ENCODE assay signal across 22 cellular contexts in the genomic region with DNA sequence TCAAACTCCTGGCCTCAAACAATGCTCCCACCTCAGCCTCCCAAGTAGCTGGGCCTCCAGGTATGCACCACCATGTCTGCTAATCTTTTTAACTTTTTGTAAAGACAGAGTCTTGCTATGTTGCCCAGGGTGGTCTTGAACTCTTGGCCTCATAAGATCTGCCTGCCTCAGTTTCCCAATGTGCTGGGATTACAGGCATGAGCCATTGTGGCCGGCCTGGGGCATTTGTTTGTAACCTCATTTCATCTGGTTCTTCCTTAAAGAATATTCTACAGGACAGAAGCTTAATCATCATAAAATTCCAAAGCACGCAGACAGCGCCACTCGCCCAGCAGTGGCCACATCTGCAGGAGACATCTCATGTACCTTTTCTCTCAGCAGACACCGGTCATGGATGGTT. TPM values are rescaled to one million over a fixed set of nuclear protein-coding genes. Genes with fewer than 3 reads are reported as not detected.
DNase-seq lines count a peak whose midpoint lies in the region; ATAC-seq, FAIRE-seq and TF ChIP-seq lines count a peak whose summit lies in the region.
"Had no signal": no experiment of that assay in that cellular context is flagged by ENCODE, and none has a peak within 500 bp of the region (broad histone marks: within the 10 kb centered on the region; RNA-seq: fewer than 3 reads in every experiment).

No MANE protein-coding gene starts in this region.

- no peaks in the 10 kb centered on the region for H3K79me2 ChIP-seq in HCT116 (ENCODE audit: insufficient read depth, low read length)
- no peaks in the 10 kb centered on the region for H3K79me2 ChIP-seq in PC-9 (ENCODE audit: low read depth)

- H3K27ac Mint-ChIP-seq in endodermal cell: no peak overlapping the region
- H3K27ac Mint-ChIP-seq in osteocyte (ENCODE audit: unreplicated experiment): no peak overlapping the region
- H3K27ac Mint-ChIP-seq: B cell, H9 had no signal

- no peak overlapping the region for H3K27ac ChIP-seq in HCT116 (ENCODE audit: low read depth, low read length)
- no peak overlapping the region for H3K27ac ChIP-seq in VCaP
- no peak overlapping the region for H3K27ac ChIP-seq in endodermal cell (ENCODE audit: low read depth, low read length)
- no peak overlapping the region for H3K27ac ChIP-seq in spleen
- H3K27ac ChIP-seq in PC-9: no peak overlapping the region
- H3K27ac ChIP-seq: HL-60 had no signal

- H3K9me3 Mint-ChIP-seq in endodermal cell (no peaks in the 10 kb centered on the region), osteocyte (ENCODE audit: unreplicated experiment) (no peaks in the 10 kb centered on the region)
- H3K9me3 Mint-ChIP-seq: CD8-positive, alpha-beta memory T cell; H9 had no signal

- no peaks in the 10 kb centered on the region for H3K4me1 Mint-ChIP-seq in endodermal cell
- no peaks in the 10 kb centered on the region for H3K4me1 Mint-ChIP-seq in osteocyte (ENCODE audit: unreplicated experiment)
- H3K4me1 Mint-ChIP-seq: B cell; CD4-positive, CD25-positive, alpha-beta regulatory T cell; CD8-positive, alpha-beta memory T cell; H9 had no signal

- DNase-seq in HCT116 (ENCODE audit: low read depth, low spot score) (no peak), endodermal cell (peak; percentile 7), osteocyte (ENCODE audit: extremely low spot score, unreplicated experiment) (peak; percentile 38), HTR-8/SVneo (ENCODE audit: insufficient read length, low spot score) (no peak), spleen (no peak), PC-9 (no peak)
- DNase-seq: C1 segment of cervical spinal cord; CD4-positive, CD25-positive, alpha-beta regulatory T cell; CD8-positive, alpha-beta memory T cell; COR-L47; DMS 273 treated with DMSO at 0.1 percent for 48 hours; DMS53; DND-41; EL; H9; IMR-90 had no signal

- no peak for TF ChIP-seq RAD21 in HCT116 (IDR thresholded peaks at IDR 0.05; ENCODE audit: low read depth)

- peaks cover 50% of the 10 kb centered on the region for H3K36me3 Mint-ChIP-seq in endodermal cell (ENCODE audit: low read depth)
- H3K36me3 Mint-ChIP-seq in osteocyte (ENCODE audit: unreplicated experiment): peaks cover 53% of the 10 kb centered on the region

- H3K4me3 ChIP-seq in HCT116 (replicated peaks in 1 of 2; ENCODE audit: low read depth in 1 of 2, low read length in 2 of 2): no peak overlapping the region
- no peak overlapping the region for H3K4me3 ChIP-seq in endodermal cell (ENCODE audit: low read length)
- no peak overlapping the region for H3K4me3 ChIP-seq in spleen
- H3K4me3 ChIP-seq in PC-9: no peak overlapping the region

- no peaks in the 10 kb centered on the region for H3K27me3 ChIP-seq in HCT116 (ENCODE audit: insufficient read depth, low read length)
- no peaks in the 10 kb centered on the region for H3K27me3 ChIP-seq in endodermal cell (ENCODE audit: control insufficient read depth, insufficient read depth, low read length, poor library complexity, severe bottlenecking)
- no peaks in the 10 kb centered on the region for H3K27me3 ChIP-seq in spleen (replicated peaks in 1 of 7)
- no peaks in the 10 kb centered on the region for H3K27me3 ChIP-seq in PC-9 (ENCODE audit: insufficient read depth, low read depth)

- ATAC-seq in HCT116: no peak

- H3K4me2 ChIP-seq in HCT116 (ENCODE audit: low read length) (no peak overlapping the region), PC-9 (no peak overlapping the region)

- TF ChIP-seq POLR2A in HCT116 (IDR thresholded peaks at IDR 0.05; ENCODE audit: borderline replicate concordance, extremely low read depth, insufficient read depth, insufficient read length) (no peak), spleen (IDR thresholded peaks at IDR 0.05) (no peak)

- 93 to 97% methylated on average over 5 of the region's 5 CpGs for WGBS in endodermal cell (ENCODE audit: insufficient coverage in 1 of 2, insufficient read length in 1 of 2), 2 experiments
- 93 to 99% (median 97%) methylated on average over 5 of the region's 5 CpGs for WGBS in spleen, 5 donors

- CTCF ChIA-PET in HCT116 (lab: Charles Lee): no interaction called here
- CTCF ChIA-PET in PC-9 (lab: Charles Lee): no interaction called here

- POLR2A ChIA-PET in HCT116 (lab: Charles Lee): no interaction called here
- POLR2A ChIA-PET in PC-9 (lab: Charles Lee; ENCODE audit: unreplicated experiment): no interaction called here

- H3K4me1 ChIP-seq in HCT116 (ENCODE audit: control insufficient read depth in 1 of 2, insufficient read depth in 2 of 2, low read length in 2 of 2) (no peaks in the 10 kb centered on the region), endodermal cell (ENCODE audit: control insufficient read depth, insufficient read depth, low read length) (no peaks in the 10 kb centered on the region), spleen (no peaks in the 10 kb centered on the region), PC-9 (replicated peaks; ENCODE audit: insufficient read depth) (no peaks in the 10 kb centered on the region)

- no peak for FAIRE-seq in HTR-8/SVneo (lab: Jason Lieb, UNC)
- FAIRE-seq: GM12891, GM19239, H1 had no signal

- H3K36me3 ChIP-seq in HCT116 (ENCODE audit: control insufficient read depth in 1 of 2, insufficient read depth in 2 of 2, low read length in 2 of 2) (peaks cover 38 to 44% of the 10 kb centered on the region in 2 experiments), endodermal cell (ENCODE audit: control insufficient read depth, insufficient read depth, low read length) (peaks cover 78% of the 10 kb centered on the region), spleen (peaks cover 2 to 100% (median 71%) of the 10 kb centered on the region in 6 donors), PC-9 (ENCODE audit: low read depth) (0 out of 2 replicates have a peak, but pooled peaks cover 3% of the 10 kb centered on the region)

- H3K4me3 Mint-ChIP-seq in endodermal cell (no peak overlapping the region), osteocyte (ENCODE audit: unreplicated experiment) (no peak overlapping the region)
- H3K4me3 Mint-ChIP-seq: B cell; CD4-positive, CD25-positive, alpha-beta regulatory T cell; CD8-positive, alpha-beta memory T cell; H9 had no signal

- TF ChIP-seq CTCF in HCT116 (IDR thresholded peaks at IDR 0.05 in 2 of 3, conservative IDR thresholded peaks at IDR 0.05 in 1 of 3; ENCODE audit: borderline replicate concordance in 1 of 3, insufficient read depth in 1 of 3, low read depth in 2 of 3, low read length in 2 of 3): 0 out of 6 replicates have a peak, but pooled peaks of 2 of the 3 experiments have one; percentile 10 to 11
- TF ChIP-seq CTCF in VCaP (conservative IDR thresholded peaks at IDR 0.05): 0 out of 2 replicates have a peak, but pooled peaks have one; percentile 11
- no peak for TF ChIP-seq CTCF in endodermal cell (conservative IDR thresholded peaks at IDR 0.05)
- TF ChIP-seq CTCF in osteocyte (IDR thresholded peaks at IDR 0.05): no peak
- no peak for TF ChIP-seq CTCF in spleen (IDR thresholded peaks at IDR 0.05 in 8 of 11, conservative IDR thresholded peaks at IDR 0.05 in 3 of 11)
- no peak for TF ChIP-seq CTCF in PC-9 (conservative IDR thresholded peaks at IDR 0.05)

- H3K9me2 ChIP-seq in HCT116 (ENCODE audit: insufficient read depth) (no peaks in the 10 kb centered on the region), PC-9 (ENCODE audit: insufficient read depth) (no peaks in the 10 kb centered on the region)

- H3K27me3 Mint-ChIP-seq in endodermal cell (ENCODE audit: insufficient read depth) (no peaks in the 10 kb centered on the region), osteocyte (ENCODE audit: unreplicated experiment) (no peaks in the 10 kb centered on the region)
- H3K27me3 Mint-ChIP-seq: B cell; CD4-positive, CD25-positive, alpha-beta regulatory T cell; CD8-positive, alpha-beta memory T cell had no signal

- H4K20me1 ChIP-seq in HCT116 (ENCODE audit: insufficient read depth): no peaks in the 10 kb centered on the region
- H4K20me1 ChIP-seq in PC-9 (ENCODE audit: insufficient read depth): no peaks in the 10 kb centered on the region

- H3F3A ChIP-seq in PC-9 (ENCODE audit: insufficient read depth, low read depth): no peaks in the 10 kb centered on the region

- RAD21 ChIA-PET in HCT116 (lab: Charles Lee; ENCODE audit: low non-redundant PET in 1 of 2, low total read pairs in 2 of 2, uncharacterized antibody in 2 of 2, unreplicated experiment in 2 of 2): no interaction called here

- no peak overlapping the region for H3K9ac ChIP-seq in HCT116 (ENCODE audit: low read length)
- no peak overlapping the region for H3K9ac ChIP-seq in endodermal cell (ENCODE audit: extremely low read depth, low read length, poor library complexity, severe bottlenecking)

- H2AFZ ChIP-seq in HCT116 (ENCODE audit: low read depth, low read length, poor library complexity, severe bottlenecking) (no peak overlapping the region), PC-9 (no peak overlapping the region)

- H3K9me3 ChIP-seq in HCT116 (ENCODE audit: control insufficient read depth in 1 of 2, insufficient read depth in 1 of 2, low read depth in 1 of 2, low read length in 2 of 2) (no peaks in the 10 kb centered on the region), endodermal cell (ENCODE audit: control insufficient read depth, low read length) (no peaks in the 10 kb centered on the region), spleen (no peaks in the 10 kb centered on the region), PC-9 (ENCODE audit: insufficient read depth, low read depth) (no peaks in the 10 kb centered on the region)

- no TSS peak for BruUV-seq in HCT116 (replicated peaks; lab: Mats Ljungman, UMichigan)
- no TSS peak for BruUV-seq in PC-9 (replicated peaks; lab: Mats Ljungman, UMichigan)

- intact Hi-C loops in HCT116 (cut with micrococcal nuclease) (no loop called here), spleen (cut with DNase I; ENCODE audit: low total_unique reads) (no loop called here), PC-9 (cut with micrococcal nuclease; ENCODE audit: unreplicated experiment) (no loop called here)

TF ChIP-seq in HCT116, 20 proteins besides CTCF, POLR2A, EP300 and RAD21 (continues in another document):
- no peak for TF ChIP-seq EZH2 (IDR thresholded peaks at IDR 0.05)
- no peak for TF ChIP-seq YY1 (IDR thresholded peaks at IDR 0.05; ENCODE audit: extremely low read depth, insufficient replicate concordance, low read depth, low read length)
- TF ChIP-seq EGR1 (IDR thresholded peaks at IDR 0.05; ENCODE audit: low read depth): no peak
- TF ChIP-seq SIN3A (IDR thresholded peaks at IDR 0.05; ENCODE audit: low read depth): no peak
- TF ChIP-seq POLR2AphosphoS5 (IDR thresholded peaks at IDR 0.05; ENCODE audit: low read depth, low read length): no peak

RNA-seq across cellular contexts. Expression of gene CYFIP1, which starts 23.6 kb away (rescaled TPM):
- total RNA-seq in HCT116 (2021; ENCODE audit: unreplicated experiment) (143 TPM), endodermal cell (100 to 1,000 TPM; 134 to 139 TPM), osteocyte (118 TPM in 2 replicates), spleen (100 to 1,000 TPM in 3 of 7 donors, 10 to 100 TPM in 4; 75.2 to 139 (median 90.6) TPM), PC-9 (2021) (114 TPM in 2 replicates)
- polyA plus RNA-seq in HCT116 (2012): 111 and 117 TPM in 2 replicates
- 81.2 TPM for polyA plus RNA-seq in endodermal cell (2013, experiment 1 of 2)
- 81.8 TPM for polyA plus RNA-seq in endodermal cell (2013, experiment 2 of 2)
- polyA plus RNA-seq in spleen: 10 to 100 TPM; 11.5 to 30.3 (median 14.2) TPM

RNA-seq across cellular contexts. Expression of gene TUBGCP5, which starts 35.6 kb away (rescaled TPM):
- 17.9 TPM for total RNA-seq in HCT116 (2021; ENCODE audit: unreplicated experiment)
- 8.3 and 12.8 TPM in 2 replicates for polyA plus RNA-seq in HCT116 (2012)
- total RNA-seq in endodermal cell: 10 to 100 TPM; 23.0 to 24.7 TPM
- 20.5 TPM for polyA plus RNA-seq in endodermal cell (2013, experiment 1 of 2)
- 18.5 TPM for polyA plus RNA-seq in endodermal cell (2013, experiment 2 of 2)
- total RNA-seq in osteocyte: 19.1 and 21.4 TPM in 2 replicates
- total RNA-seq in spleen: 10 to 100 TPM; 15.5 to 27.5 (median 19.5) TPM
- 1 to 10 TPM; 4.6 to 7.0 (median 6.9) TPM for polyA plus RNA-seq in spleen
- total RNA-seq in PC-9 (2021): 10.7 and 11.2 TPM in 2 replicates

Comparison
In these comparisons a context has a peak if more than half of its experiments do, and no peak if none do; other contexts are left out.
1. DNase-seq: peak in endodermal cell (single experiment) and osteocyte (single experiment); none in HCT116 (single experiment), HTR-8/SVneo (single experiment), spleen (single experiment) and PC-9 (0 of 2).
2. CTCF ChIP-seq: peak in HCT116 (2 of 3) and VCaP (single experiment); none in endodermal cell (single experiment), osteocyte (single experiment), spleen (0 of 11) and PC-9 (single experiment).